Comparison of ENCODE assay signal across 8 cellular contexts in the genomic region with DNA sequence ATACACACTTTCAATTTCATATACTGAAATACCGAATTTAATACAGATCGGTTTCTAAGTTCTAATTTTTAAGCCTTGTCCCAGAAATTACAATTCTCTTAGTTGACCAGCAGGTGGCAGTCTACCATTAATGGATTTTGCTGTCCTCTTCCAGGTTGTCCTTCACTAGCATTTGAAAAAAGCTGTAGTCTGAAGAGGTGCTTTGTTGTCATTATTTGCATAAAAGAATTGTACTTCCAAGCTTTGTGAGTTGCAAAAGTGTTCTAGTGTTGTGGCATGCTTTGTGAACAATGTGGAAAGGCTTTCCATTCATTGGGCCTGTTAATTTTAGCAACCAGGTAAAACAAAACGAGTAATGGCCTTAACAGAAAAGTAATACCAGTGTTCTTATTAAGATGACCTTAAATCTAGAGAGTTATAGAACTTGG.
DNase-seq lines count a peak whose midpoint lies in the region; ATAC-seq and TF ChIP-seq lines count a peak whose summit lies in the region.

No MANE protein-coding gene starts in this region.

- no peak overlapping the region for H3K4me3 ChIP-seq in fibroblast of pulmonary artery (replicated peaks; ENCODE audit: low read depth, low read length)

- ATAC-seq in GM21717 (IDR thresholded peaks at IDR 0.05; ENCODE audit: unreplicated experiment) (peak; percentile 61), SK-N-SH treated with all-trans-retinoic acid at 6 μM for 48 hours (peak; percentile 78; the same call in 2 of the 3 replicates)

- TF ChIP-seq CTCF in fibroblast of pulmonary artery (IDR thresholded peaks at IDR 0.05; ENCODE audit: low read length, missing control alignments), result peak; percentile 76

- DNase-seq in activated T-cell treated with anti-CD3 and anti-CD28 coated beads for 24 hours (ENCODE audit: low read depth) (peak; percentile 2), activated T-cell treated with anti-CD3 and anti-CD28 coated beads for 4 hours (no peak), NCI-H1092 (lab: John Stamatoyannopoulos, UW) (peak; percentile 50), fibroblast of pulmonary artery (ENCODE audit: low read depth) (peak; percentile 77), pulmonary artery endothelial cell (ENCODE audit: low read depth, low spot score) (peak; percentile 10)
- no peak for DNase-seq in activated CD8-positive, alpha-beta memory T cell treated with anti-CD3 and anti-CD28 coated beads, Interleukin-2, amount 50 U/mL, for 4 hours

TF ChIP-seq in SK-N-SH treated with all-trans-retinoic acid at 6 μM for 48 hours, 23 proteins besides CTCF, POLR2A, EP300 and RAD21:
- TF ChIP-seq BACH2 (CRISPR knock-in tag; IDR thresholded peaks at IDR 0.05; ENCODE audit: borderline replicate concordance) (no peak), PPARA (CRISPR knock-in tag; IDR thresholded peaks at IDR 0.05; ENCODE audit: borderline replicate concordance) (no peak), ZFP30 (CRISPR knock-in tag; IDR thresholded peaks at IDR 0.05) (no peak), ZFP3 (CRISPR knock-in tag; IDR thresholded peaks at IDR 0.05) (no peak), GLIS3 (CRISPR knock-in tag; IDR thresholded peaks at IDR 0.05) (no peak), ESRRG (CRISPR knock-in tag; IDR thresholded peaks at IDR 0.05) (no peak), ZC3H10 (CRISPR knock-in tag; IDR thresholded peaks at IDR 0.05) (no peak), TCF4 (CRISPR knock-in tag; IDR thresholded peaks at IDR 0.05; ENCODE audit: borderline replicate concordance) (no peak)
- TF ChIP-seq, protein P1, sequence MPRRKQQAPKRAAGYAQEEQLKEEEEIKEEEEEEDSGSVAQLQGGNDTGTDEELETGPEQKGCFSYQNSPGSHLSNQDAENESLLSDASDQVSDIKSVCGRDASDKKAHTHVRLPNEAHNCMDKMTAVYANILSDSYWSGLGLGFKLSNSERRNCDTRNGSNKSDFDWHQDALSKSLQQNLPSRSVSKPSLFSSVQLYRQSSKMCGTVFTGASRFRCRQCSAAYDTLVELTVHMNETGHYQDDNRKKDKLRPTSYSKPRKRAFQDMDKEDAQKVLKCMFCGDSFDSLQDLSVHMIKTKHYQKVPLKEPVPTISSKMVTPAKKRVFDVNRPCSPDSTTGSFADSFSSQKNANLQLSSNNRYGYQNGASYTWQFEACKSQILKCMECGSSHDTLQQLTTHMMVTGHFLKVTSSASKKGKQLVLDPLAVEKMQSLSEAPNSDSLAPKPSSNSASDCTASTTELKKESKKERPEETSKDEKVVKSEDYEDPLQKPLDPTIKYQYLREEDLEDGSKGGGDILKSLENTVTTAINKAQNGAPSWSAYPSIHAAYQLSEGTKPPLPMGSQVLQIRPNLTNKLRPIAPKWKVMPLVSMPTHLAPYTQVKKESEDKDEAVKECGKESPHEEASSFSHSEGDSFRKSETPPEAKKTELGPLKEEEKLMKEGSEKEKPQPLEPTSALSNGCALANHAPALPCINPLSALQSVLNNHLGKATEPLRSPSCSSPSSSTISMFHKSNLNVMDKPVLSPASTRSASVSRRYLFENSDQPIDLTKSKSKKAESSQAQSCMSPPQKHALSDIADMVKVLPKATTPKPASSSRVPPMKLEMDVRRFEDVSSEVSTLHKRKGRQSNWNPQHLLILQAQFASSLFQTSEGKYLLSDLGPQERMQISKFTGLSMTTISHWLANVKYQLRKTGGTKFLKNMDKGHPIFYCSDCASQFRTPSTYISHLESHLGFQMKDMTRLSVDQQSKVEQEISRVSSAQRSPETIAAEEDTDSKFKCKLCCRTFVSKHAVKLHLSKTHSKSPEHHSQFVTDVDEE (CRISPR knock-in tag; IDR thresholded peaks at IDR 0.05), result no peak
- TF ChIP-seq, protein P2, sequence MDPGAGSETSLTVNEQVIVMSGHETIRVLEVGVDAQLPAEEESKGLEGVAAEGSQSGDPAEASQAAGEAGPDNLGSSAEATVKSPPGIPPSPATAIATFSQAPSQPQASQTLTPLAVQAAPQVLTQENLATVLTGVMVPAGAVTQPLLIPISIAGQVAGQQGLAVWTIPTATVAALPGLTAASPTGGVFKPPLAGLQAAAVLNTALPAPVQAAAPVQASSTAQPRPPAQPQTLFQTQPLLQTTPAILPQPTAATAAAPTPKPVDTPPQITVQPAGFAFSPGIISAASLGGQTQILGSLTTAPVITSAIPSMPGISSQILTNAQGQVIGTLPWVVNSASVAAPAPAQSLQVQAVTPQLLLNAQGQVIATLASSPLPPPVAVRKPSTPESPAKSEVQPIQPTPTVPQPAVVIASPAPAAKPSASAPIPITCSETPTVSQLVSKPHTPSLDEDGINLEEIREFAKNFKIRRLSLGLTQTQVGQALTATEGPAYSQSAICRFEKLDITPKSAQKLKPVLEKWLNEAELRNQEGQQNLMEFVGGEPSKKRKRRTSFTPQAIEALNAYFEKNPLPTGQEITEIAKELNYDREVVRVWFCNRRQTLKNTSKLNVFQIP (CRISPR knock-in tag; IDR thresholded peaks at IDR 0.05; ENCODE audit: borderline replicate concordance, low read depth), result no peak

Comparison
In these comparisons a context has a peak if more than half of its experiments do, and no peak if none do; other contexts are left out.
1. DNase-seq: peak in activated T-cell treated with anti-CD3 and anti-CD28 coated beads for 24 hours (single experiment), NCI-H1092 (single experiment), fibroblast of pulmonary artery (single experiment) and pulmonary artery endothelial cell (single experiment); none in activated T-cell treated with anti-CD3 and anti-CD28 coated beads for 4 hours (single experiment) and activated CD8-positive, alpha-beta memory T cell treated with anti-CD3 and anti-CD28 coated beads, Interleukin-2, amount 50 U/mL, for 4 hours (single experiment).